In the genomic region with DNA sequence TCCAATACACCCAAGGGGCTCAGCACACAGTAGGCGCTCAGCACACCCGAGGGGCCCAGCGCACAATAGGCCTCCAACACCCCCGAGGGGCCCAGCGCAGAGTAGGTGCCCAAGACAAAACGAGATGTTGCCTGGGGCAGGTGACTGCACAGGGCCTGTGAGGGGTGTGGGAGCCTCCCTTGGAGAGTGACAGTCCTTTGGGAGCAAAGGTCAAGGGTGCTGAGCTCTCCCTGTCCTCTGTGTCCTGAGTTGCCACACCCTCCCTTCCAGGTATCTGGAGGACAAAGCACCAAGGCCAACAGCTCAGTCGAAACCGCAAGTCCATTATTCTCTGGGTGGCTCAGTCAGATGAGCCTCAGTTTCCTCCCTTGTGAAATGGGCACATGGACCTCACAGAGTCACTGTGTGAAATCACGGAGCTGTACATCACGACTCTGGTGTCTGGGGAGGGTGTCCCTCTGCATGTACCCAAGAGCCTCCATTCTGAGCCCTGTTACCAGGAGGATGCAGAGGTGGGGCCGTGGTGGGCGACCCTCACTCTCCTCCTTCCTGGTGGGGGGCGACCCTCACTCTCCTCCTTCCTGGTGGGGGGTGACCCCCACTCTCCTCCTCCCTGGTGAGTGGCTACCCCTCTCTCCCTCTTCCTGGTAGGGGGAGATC, we compare ENCODE assay signal across 1 cellular context.
TF ChIP-seq lines count a peak whose summit lies in the region.

No MANE protein-coding gene starts in this region.

TF ChIP-seq in HepG2, 621 proteins besides CTCF, POLR2A, EP300 and RAD21 (continued from another document and continues in another):
- TF ChIP-seq, protein P1, sequence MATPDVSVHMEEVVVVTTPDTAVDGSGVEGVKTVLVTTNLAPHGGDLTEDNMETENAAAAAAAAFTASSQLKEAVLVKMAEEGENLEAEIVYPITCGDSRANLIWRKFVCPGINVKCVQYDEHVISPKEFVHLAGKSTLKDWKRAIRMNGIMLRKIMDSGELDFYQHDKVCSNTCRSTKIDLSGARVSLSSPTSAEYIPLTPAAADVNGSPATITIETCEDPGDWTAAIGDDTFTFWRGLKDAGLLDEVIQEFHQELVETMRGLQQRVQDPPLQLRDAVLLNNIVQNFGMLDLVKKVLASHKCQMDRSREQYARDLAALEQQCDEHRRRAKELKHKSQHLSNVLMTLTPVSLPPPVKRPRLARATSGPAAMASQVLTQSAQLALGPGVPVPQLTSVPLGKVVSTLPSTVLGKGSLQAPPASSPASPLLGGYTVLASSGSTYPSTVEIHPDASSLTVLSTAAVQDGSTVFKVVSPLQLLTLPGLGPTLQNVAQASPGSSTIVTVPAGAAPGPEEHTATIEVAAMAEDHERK (CRISPR knock-in tag; IDR thresholded peaks at IDR 0.05; ENCODE audit: low read depth): no peak
- peak; percentile 96 for TF ChIP-seq ADNP (CRISPR knock-in tag; IDR thresholded peaks at IDR 0.05)
- TF ChIP-seq, protein P2, sequence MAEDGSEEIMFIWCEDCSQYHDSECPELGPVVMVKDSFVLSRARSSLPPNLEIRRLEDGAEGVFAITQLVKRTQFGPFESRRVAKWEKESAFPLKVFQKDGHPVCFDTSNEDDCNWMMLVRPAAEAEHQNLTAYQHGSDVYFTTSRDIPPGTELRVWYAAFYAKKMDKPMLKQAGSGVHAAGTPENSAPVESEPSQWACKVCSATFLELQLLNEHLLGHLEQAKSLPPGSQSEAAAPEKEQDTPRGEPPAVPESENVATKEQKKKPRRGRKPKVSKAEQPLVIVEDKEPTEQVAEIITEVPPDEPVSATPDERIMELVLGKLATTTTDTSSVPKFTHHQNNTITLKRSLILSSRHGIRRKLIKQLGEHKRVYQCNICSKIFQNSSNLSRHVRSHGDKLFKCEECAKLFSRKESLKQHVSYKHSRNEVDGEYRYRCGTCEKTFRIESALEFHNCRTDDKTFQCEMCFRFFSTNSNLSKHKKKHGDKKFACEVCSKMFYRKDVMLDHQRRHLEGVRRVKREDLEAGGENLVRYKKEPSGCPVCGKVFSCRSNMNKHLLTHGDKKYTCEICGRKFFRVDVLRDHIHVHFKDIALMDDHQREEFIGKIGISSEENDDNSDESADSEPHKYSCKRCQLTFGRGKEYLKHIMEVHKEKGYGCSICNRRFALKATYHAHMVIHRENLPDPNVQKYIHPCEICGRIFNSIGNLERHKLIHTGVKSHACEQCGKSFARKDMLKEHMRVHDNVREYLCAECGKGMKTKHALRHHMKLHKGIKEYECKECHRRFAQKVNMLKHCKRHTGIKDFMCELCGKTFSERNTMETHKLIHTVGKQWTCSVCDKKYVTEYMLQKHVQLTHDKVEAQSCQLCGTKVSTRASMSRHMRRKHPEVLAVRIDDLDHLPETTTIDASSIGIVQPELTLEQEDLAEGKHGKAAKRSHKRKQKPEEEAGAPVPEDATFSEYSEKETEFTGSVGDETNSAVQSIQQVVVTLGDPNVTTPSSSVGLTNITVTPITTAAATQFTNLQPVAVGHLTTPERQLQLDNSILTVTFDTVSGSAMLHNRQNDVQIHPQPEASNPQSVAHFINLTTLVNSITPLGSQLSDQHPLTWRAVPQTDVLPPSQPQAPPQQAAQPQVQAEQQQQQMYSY (CRISPR knock-in tag; IDR thresholded peaks at IDR 0.05): no peak
- TF ChIP-seq ZNF10 (CRISPR knock-in tag; IDR thresholded peaks at IDR 0.05; ENCODE audit: borderline replicate concordance, low read depth): no peak
- no peak for TF ChIP-seq ZNF761 (CRISPR knock-in tag; conservative IDR thresholded peaks at IDR 0.05)
- TF ChIP-seq ZKSCAN8 (CRISPR knock-in tag; IDR thresholded peaks at IDR 0.05; ENCODE audit: borderline replicate concordance): no peak
- no peak for TF ChIP-seq NFYC (CRISPR knock-in tag; IDR thresholded peaks at IDR 0.05)
- TF ChIP-seq HMG20A (CRISPR knock-in tag; IDR thresholded peaks at IDR 0.05; ENCODE audit: borderline replicate concordance): peak; percentile 70; the same call in 1 of the 2 replicates
- TF ChIP-seq, protein P3, sequence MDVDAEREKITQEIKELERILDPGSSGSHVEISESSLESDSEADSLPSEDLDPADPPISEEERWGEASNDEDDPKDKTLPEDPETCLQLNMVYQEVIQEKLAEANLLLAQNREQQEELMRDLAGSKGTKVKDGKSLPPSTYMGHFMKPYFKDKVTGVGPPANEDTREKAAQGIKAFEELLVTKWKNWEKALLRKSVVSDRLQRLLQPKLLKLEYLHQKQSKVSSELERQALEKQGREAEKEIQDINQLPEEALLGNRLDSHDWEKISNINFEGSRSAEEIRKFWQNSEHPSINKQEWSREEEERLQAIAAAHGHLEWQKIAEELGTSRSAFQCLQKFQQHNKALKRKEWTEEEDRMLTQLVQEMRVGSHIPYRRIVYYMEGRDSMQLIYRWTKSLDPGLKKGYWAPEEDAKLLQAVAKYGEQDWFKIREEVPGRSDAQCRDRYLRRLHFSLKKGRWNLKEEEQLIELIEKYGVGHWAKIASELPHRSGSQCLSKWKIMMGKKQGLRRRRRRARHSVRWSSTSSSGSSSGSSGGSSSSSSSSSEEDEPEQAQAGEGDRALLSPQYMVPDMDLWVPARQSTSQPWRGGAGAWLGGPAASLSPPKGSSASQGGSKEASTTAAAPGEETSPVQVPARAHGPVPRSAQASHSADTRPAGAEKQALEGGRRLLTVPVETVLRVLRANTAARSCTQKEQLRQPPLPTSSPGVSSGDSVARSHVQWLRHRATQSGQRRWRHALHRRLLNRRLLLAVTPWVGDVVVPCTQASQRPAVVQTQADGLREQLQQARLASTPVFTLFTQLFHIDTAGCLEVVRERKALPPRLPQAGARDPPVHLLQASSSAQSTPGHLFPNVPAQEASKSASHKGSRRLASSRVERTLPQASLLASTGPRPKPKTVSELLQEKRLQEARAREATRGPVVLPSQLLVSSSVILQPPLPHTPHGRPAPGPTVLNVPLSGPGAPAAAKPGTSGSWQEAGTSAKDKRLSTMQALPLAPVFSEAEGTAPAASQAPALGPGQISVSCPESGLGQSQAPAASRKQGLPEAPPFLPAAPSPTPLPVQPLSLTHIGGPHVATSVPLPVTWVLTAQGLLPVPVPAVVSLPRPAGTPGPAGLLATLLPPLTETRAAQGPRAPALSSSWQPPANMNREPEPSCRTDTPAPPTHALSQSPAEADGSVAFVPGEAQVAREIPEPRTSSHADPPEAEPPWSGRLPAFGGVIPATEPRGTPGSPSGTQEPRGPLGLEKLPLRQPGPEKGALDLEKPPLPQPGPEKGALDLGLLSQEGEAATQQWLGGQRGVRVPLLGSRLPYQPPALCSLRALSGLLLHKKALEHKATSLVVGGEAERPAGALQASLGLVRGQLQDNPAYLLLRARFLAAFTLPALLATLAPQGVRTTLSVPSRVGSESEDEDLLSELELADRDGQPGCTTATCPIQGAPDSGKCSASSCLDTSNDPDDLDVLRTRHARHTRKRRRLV (CRISPR knock-in tag; IDR thresholded peaks at IDR 0.05): no peak
- no peak for TF ChIP-seq ZNF570 (CRISPR knock-in tag; IDR thresholded peaks at IDR 0.05; ENCODE audit: borderline replicate concordance)
- TF ChIP-seq, protein P4, sequence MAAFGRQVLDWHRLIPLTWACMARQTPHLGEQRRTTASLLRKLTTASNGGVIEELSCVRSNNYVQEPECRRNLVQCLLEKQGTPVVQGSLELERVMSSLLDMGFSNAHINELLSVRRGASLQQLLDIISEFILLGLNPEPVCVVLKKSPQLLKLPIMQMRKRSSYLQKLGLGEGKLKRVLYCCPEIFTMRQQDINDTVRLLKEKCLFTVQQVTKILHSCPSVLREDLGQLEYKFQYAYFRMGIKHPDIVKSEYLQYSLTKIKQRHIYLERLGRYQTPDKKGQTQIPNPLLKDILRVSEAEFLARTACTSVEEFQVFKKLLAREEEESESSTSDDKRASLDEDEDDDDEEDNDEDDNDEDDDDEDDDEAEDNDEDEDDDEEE (CRISPR knock-in tag; IDR thresholded peaks at IDR 0.05): no peak
- TF ChIP-seq ZNF577 (CRISPR knock-in tag; IDR thresholded peaks at IDR 0.05; ENCODE audit: borderline replicate concordance, low read depth): no peak
- no peak for TF ChIP-seq STAT5B (CRISPR knock-in tag; IDR thresholded peaks at IDR 0.05)
- no peak for TF ChIP-seq MIXL1 (CRISPR knock-in tag; IDR thresholded peaks at IDR 0.05)
- TF ChIP-seq RFX5 (IDR thresholded peaks at IDR 0.05; ENCODE audit: low read depth, low read length): no peak
- no peak for TF ChIP-seq ZSCAN31 (CRISPR knock-in tag; IDR thresholded peaks at IDR 0.05; ENCODE audit: low read depth)
- no peak for TF ChIP-seq NFIB (CRISPR knock-in tag; IDR thresholded peaks at IDR 0.05; ENCODE audit: borderline replicate concordance)
- no peak for TF ChIP-seq ARNT (IDR thresholded peaks at IDR 0.05)
- TF ChIP-seq RXRB (CRISPR knock-in tag; IDR thresholded peaks at IDR 0.05; ENCODE audit: borderline replicate concordance): peak; percentile 77; the same call in 1 of the 2 replicates
- TF ChIP-seq ZSCAN22 (CRISPR knock-in tag; IDR thresholded peaks at IDR 0.05): no peak
- TF ChIP-seq ZSCAN9 (CRISPR knock-in tag; IDR thresholded peaks at IDR 0.05; ENCODE audit: borderline replicate concordance): no peak
- TF ChIP-seq FOXM1 (CRISPR knock-in tag; IDR thresholded peaks at IDR 0.05): no peak
- TF ChIP-seq ZSCAN29 (CRISPR knock-in tag; conservative IDR thresholded peaks at IDR 0.05): no peak
- TF ChIP-seq ZSCAN30 (CRISPR knock-in tag; IDR thresholded peaks at IDR 0.05): no peak
- no peak for TF ChIP-seq GLI4 (CRISPR knock-in tag; IDR thresholded peaks at IDR 0.05; ENCODE audit: borderline replicate concordance)
- peak; percentile 95 for TF ChIP-seq HNF4A (CRISPR knock-in tag; IDR thresholded peaks at IDR 0.05)
- TF ChIP-seq SYNCRIP (IDR thresholded peaks at IDR 0.05; ENCODE audit: insufficient read depth, low read depth, low read length): no peak
- TF ChIP-seq GPN1 (CRISPR knock-in tag; IDR thresholded peaks at IDR 0.05; ENCODE audit: borderline replicate concordance): no peak
- TF ChIP-seq MBNL3 (CRISPR knock-in tag; conservative IDR thresholded peaks at IDR 0.05): no peak
- TF ChIP-seq NFE2 (CRISPR knock-in tag; IDR thresholded peaks at IDR 0.05): no peak
- TF ChIP-seq ARHGAP35 (CRISPR knock-in tag; IDR thresholded peaks at IDR 0.05; ENCODE audit: borderline replicate concordance): no peak
- peak; percentile 48; the same call in 1 of the 2 replicates for TF ChIP-seq ZBTB38 (CRISPR knock-in tag; IDR thresholded peaks at IDR 0.05)
- peak; percentile 62; the same call in 1 of the 2 replicates for TF ChIP-seq ZNF292 (CRISPR knock-in tag; IDR thresholded peaks at IDR 0.05; ENCODE audit: borderline replicate concordance, low read depth)
- no peak for TF ChIP-seq TP53 (CRISPR knock-in tag; conservative IDR thresholded peaks at IDR 0.05)
- TF ChIP-seq MED1 (CRISPR knock-in tag; IDR thresholded peaks at IDR 0.05): peak; percentile 62; the same call in 1 of the 2 replicates
- TF ChIP-seq ZNF296 (CRISPR knock-in tag; conservative IDR thresholded peaks at IDR 0.05): no peak
- no peak for TF ChIP-seq SNAPC2 (CRISPR knock-in tag; IDR thresholded peaks at IDR 0.05)
- 0 out of 2 replicates have a peak, but pooled peaks have one; percentile 38 for TF ChIP-seq ZFP1 (CRISPR knock-in tag; IDR thresholded peaks at IDR 0.05)
- no peak for TF ChIP-seq ZNF335 (CRISPR knock-in tag; IDR thresholded peaks at IDR 0.05)
- no peak for TF ChIP-seq ZNF549 (CRISPR knock-in tag; IDR thresholded peaks at IDR 0.05)
- TF ChIP-seq, protein P5, sequence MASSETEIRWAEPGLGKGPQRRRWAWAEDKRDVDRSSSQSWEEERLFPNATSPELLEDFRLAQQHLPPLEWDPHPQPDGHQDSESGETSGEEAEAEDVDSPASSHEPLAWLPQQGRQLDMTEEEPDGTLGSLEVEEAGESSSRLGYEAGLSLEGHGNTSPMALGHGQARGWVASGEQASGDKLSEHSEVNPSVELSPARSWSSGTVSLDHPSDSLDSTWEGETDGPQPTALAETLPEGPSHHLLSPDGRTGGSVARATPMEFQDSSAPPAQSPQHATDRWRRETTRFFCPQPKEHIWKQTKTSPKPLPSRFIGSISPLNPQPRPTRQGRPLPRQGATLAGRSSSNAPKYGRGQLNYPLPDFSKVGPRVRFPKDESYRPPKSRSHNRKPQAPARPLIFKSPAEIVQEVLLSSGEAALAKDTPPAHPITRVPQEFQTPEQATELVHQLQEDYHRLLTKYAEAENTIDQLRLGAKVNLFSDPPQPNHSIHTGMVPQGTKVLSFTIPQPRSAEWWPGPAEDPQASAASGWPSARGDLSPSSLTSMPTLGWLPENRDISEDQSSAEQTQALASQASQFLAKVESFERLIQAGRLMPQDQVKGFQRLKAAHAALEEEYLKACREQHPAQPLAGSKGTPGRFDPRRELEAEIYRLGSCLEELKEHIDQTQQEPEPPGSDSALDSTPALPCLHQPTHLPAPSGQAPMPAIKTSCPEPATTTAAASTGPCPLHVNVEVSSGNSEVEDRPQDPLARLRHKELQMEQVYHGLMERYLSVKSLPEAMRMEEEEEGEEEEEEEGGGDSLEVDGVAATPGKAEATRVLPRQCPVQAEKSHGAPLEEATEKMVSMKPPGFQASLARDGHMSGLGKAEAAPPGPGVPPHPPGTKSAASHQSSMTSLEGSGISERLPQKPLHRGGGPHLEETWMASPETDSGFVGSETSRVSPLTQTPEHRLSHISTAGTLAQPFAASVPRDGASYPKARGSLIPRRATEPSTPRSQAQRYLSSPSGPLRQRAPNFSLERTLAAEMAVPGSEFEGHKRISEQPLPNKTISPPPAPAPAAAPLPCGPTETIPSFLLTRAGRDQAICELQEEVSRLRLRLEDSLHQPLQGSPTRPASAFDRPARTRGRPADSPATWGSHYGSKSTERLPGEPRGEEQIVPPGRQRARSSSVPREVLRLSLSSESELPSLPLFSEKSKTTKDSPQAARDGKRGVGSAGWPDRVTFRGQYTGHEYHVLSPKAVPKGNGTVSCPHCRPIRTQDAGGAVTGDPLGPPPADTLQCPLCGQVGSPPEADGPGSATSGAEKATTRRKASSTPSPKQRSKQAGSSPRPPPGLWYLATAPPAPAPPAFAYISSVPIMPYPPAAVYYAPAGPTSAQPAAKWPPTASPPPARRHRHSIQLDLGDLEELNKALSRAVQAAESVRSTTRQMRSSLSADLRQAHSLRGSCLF (CRISPR knock-in tag; IDR thresholded peaks at IDR 0.05; ENCODE audit: borderline replicate concordance): no peak
- TF ChIP-seq THAP11 (CRISPR knock-in tag; IDR thresholded peaks at IDR 0.05): peak; percentile 47
- TF ChIP-seq NCOA1 (CRISPR knock-in tag; IDR thresholded peaks at IDR 0.05): no peak
- no peak for TF ChIP-seq ZNF343 (CRISPR knock-in tag; IDR thresholded peaks at IDR 0.05)
- TF ChIP-seq IRX3 (CRISPR knock-in tag; IDR thresholded peaks at IDR 0.05; ENCODE audit: borderline replicate concordance, low read depth): no peak
- no peak for TF ChIP-seq SP1 (IDR thresholded peaks at IDR 0.05)
- TF ChIP-seq SP1 (CRISPR knock-in tag; IDR thresholded peaks at IDR 0.05): peak; percentile 46; the same call in 1 of the 2 replicates
- TF ChIP-seq, protein P6, sequence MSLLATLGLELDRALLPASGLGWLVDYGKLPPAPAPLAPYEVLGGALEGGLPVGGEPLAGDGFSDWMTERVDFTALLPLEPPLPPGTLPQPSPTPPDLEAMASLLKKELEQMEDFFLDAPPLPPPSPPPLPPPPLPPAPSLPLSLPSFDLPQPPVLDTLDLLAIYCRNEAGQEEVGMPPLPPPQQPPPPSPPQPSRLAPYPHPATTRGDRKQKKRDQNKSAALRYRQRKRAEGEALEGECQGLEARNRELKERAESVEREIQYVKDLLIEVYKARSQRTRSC (CRISPR knock-in tag; IDR thresholded peaks at IDR 0.05; ENCODE audit: low read depth): no peak
- no peak for TF ChIP-seq ZNF879 (CRISPR knock-in tag; IDR thresholded peaks at IDR 0.05)
- TF ChIP-seq FIP1L1 (IDR thresholded peaks at IDR 0.05; ENCODE audit: borderline replicate concordance, insufficient read depth, low read depth, low read length): no peak
- no peak for TF ChIP-seq TGIF2 (CRISPR knock-in tag; IDR thresholded peaks at IDR 0.05)
- no peak for TF ChIP-seq RNF2 (conservative IDR thresholded peaks at IDR 0.05; ENCODE audit: low read depth)
